In genomic region chr12:23055004-23055403, GRCh38 we compare ENCODE assay signal across 8 cellular contexts.
DNase-seq lines count a peak whose midpoint lies in the region; ATAC-seq and TF ChIP-seq lines count a peak whose summit lies in the region.
"Had no signal": no experiment of that assay in that cellular context is flagged by ENCODE, and none has a peak within 500 bp of the region (broad histone marks: within the 10 kb centered on the region; RNA-seq: fewer than 3 reads in every experiment).

No MANE protein-coding gene starts in this region.

- no peaks in the 10 kb centered on the region for H3K4me1 Mint-ChIP-seq in immature natural killer cell
- H3K4me1 Mint-ChIP-seq: activated naive CD4-positive, alpha-beta T cell treated with anti-CD3 and anti-CD28 coated beads, Interleukin-2, amount 50 U/mL, for 24 hours had no signal

- no peaks in the 10 kb centered on the region for H3K36me3 ChIP-seq in lower lobe of right lung

- H3K4me1 ChIP-seq in lower lobe of right lung: no peaks in the 10 kb centered on the region

- no peak overlapping the region for H3K27ac ChIP-seq in lower lobe of right lung

- H3K27ac Mint-ChIP-seq in immature natural killer cell: no peak overlapping the region
- H3K27ac Mint-ChIP-seq: activated naive CD4-positive, alpha-beta T cell treated with anti-CD3 and anti-CD28 coated beads, Interleukin-2, amount 50 U/mL, for 24 hours had no signal

- peak; percentile 11 for DNase-seq in LHCN-M2 (ENCODE audit: low read depth)
- DNase-seq in amniotic epithelial cell (ENCODE audit: low read depth): peak; percentile 13
- no peak for DNase-seq in lower lobe of right lung
- DNase-seq in immature natural killer cell: no peak
- DNase-seq in stimulated activated CD4-positive, alpha-beta T cell treated with anti-CD3 and anti-CD28 coated beads, Interleukin-4, amount 100 ng/mL, for 4 hours: no peak
- no peak for DNase-seq in sciatic nerve (ENCODE audit: low spot score)

- intact Hi-C loops in lower lobe of right lung (cut with DNase I): loop anchor here (10.0 kb wide), 1 partner anchor 200 kb away; no protein-coding TSS in a partner anchor
- intact Hi-C loops in sciatic nerve (cut with DNase I): no loop called here

- no peaks in the 10 kb centered on the region for H3K36me3 Mint-ChIP-seq in immature natural killer cell
- H3K36me3 Mint-ChIP-seq: activated naive CD4-positive, alpha-beta T cell treated with anti-CD3 and anti-CD28 coated beads, Interleukin-2, amount 50 U/mL, for 24 hours had no signal

- peak; percentile 28; the same call in 1 of the 2 replicates for TF ChIP-seq CTCF in GM12875 (IDR thresholded peaks at IDR 0.05; ENCODE audit: borderline replicate concordance, insufficient read depth, low read depth, low read length)
- peak; percentile 37 for TF ChIP-seq CTCF in lower lobe of right lung (IDR thresholded peaks at IDR 0.05)

- no peaks in the 10 kb centered on the region for H3K9me3 ChIP-seq in lower lobe of right lung

- H3K27me3 ChIP-seq in lower lobe of right lung (ENCODE audit: low read depth): no peaks in the 10 kb centered on the region

- H3K4me3 Mint-ChIP-seq in immature natural killer cell: no peak overlapping the region
- H3K4me3 Mint-ChIP-seq: activated naive CD4-positive, alpha-beta T cell treated with anti-CD3 and anti-CD28 coated beads, Interleukin-2, amount 50 U/mL, for 24 hours had no signal

- ATAC-seq in lower lobe of right lung: no peak
- no peak for ATAC-seq in sciatic nerve

- H3K27me3 Mint-ChIP-seq in immature natural killer cell (ENCODE audit: low read depth in 3 of 3): no peaks in the 10 kb centered on the region
- H3K27me3 Mint-ChIP-seq: activated naive CD4-positive, alpha-beta T cell treated with anti-CD3 and anti-CD28 coated beads, Interleukin-2, amount 50 U/mL, for 24 hours had no signal

- H3K9me3 Mint-ChIP-seq in immature natural killer cell: peaks cover 0 to 4% (median 0%) of the 10 kb centered on the region in 6 donors
- H3K9me3 Mint-ChIP-seq: activated naive CD4-positive, alpha-beta T cell treated with anti-CD3 and anti-CD28 coated beads, Interleukin-2, amount 50 U/mL, for 24 hours had no signal

- H3K4me3 ChIP-seq in GM12875 (ENCODE audit: low read depth, low read length): no peak overlapping the region
- H3K4me3 ChIP-seq in lower lobe of right lung: no peak overlapping the region

Comparison
In these comparisons a context has a peak if more than half of its experiments do, and no peak if none do; other contexts are left out.
1. DNase-seq: peak in LHCN-M2 (single experiment) and amniotic epithelial cell (single experiment); none in lower lobe of right lung (single experiment), immature natural killer cell (0 of 3), stimulated activated CD4-positive, alpha-beta T cell treated with anti-CD3 and anti-CD28 coated beads, Interleukin-4, amount 100 ng/mL, for 4 hours (0 of 2) and sciatic nerve (single experiment).